In the genomic region with DNA sequence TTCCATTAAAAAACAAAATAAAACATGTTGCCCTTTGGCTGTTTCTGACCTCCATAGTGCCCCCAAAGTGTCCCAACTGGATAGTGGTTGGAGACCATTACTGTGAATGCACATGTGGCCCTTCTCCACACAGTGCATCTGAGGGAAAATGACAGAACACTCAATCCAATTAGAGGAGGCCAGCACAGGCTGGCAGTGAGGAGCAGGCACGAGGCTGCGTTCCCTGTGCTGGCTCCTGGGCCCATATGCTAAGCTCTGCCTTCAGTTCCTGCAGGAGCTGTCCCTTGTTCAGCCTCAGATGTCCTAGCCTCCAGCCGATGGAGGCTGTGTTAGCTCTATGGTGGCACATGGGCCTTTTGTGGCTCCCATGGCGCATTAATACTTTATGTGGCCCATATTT, we compare ENCODE assay signal across 20 cellular contexts. TPM values are rescaled to one million over a fixed set of nuclear protein-coding genes. Genes with fewer than 3 reads are reported as not detected.
A peak's percentile ranks its signal among the peaks of the same experiment; 100 is the strongest.
DNase-seq lines count a peak whose midpoint lies in the region; TF ChIP-seq lines count a peak whose summit lies in the region.
"Had no signal": no experiment of that assay in that cellular context is flagged by ENCODE, and none has a peak within 500 bp of the region (broad histone marks: within the 10 kb centered on the region; RNA-seq: fewer than 3 reads in every experiment).

No MANE protein-coding gene starts in this region.

- H3K36me3 ChIP-seq in WERI-Rb-1 = no peaks in the 10 kb centered on the region

- H3K9me3 ChIP-seq in WERI-Rb-1 (ENCODE audit: severe bottlenecking) = no peaks in the 10 kb centered on the region
- H3K9me3 ChIP-seq: A549 had no signal

- TF ChIP-seq CTCF in WERI-Rb-1 (IDR thresholded peaks at IDR 0.05; ENCODE audit: low read depth, low read length) = no peak

- in situ Hi-C loops in G401 (cut with HindIII; ENCODE audit: low sequenced_read_pairs) = no loop called here

- DNase-seq in G401 (ENCODE audit: low spot score) (peak; percentile 71), NCI-H1694 treated with DMSO at 0.1 percent for 48 hours (lab: John Stamatoyannopoulos, UW) (peak; percentile 40), cerebellum (ENCODE audit: low spot score) (peak; percentile 62), retina (peak; percentile 39), WERI-Rb-1 (no peak), AG08396 (ENCODE audit: low spot score) (no peak), iPS-NIHi11 (ENCODE audit: low spot score) (no peak)
- DNase-seq: CD8-positive, alpha-beta memory T cell; H9; Kasumi-1; MM.1S; NCI-H1092 treated with DMSO at 0.1 percent for 48 hours; NCI-H2107; NCI-H510A; NCI-H774; PC-3; RPMI8226; SHP77 treated with DMSO at 0.1 percent for 48 hours had no signal

- no peak overlapping the region for H3K27ac ChIP-seq in WERI-Rb-1
- H3K27ac ChIP-seq: A549, HL-60 had no signal

- H3K4me3 ChIP-seq in WERI-Rb-1 (ENCODE audit: low read depth, low read length) = no peak overlapping the region
- H3K4me3 ChIP-seq: A549 had no signal

- H3K27me3 ChIP-seq in WERI-Rb-1 (ENCODE audit: insufficient read depth, low read depth, severe bottlenecking) = no peaks in the 10 kb centered on the region

RNA-seq across cellular contexts. Expression of a gene that starts 35.8 kb away (rescaled TPM):
- 24.3 and 34.5 TPM in 2 replicates for total RNA-seq in G401 (2014; rRNA removed; shearing (Covaris generic))
- 17.1 TPM for total RNA-seq in cerebellum

RNA-seq across cellular contexts. Expression of a gene that starts 36.2 kb away (rescaled TPM):
- total RNA-seq in G401 (2014; rRNA removed; shearing (Covaris generic)) = 84.4 and 164 TPM in 2 replicates
- 30.0 TPM for total RNA-seq in cerebellum

Comparison
In these comparisons a context has a peak if more than half of its experiments do, and no peak if none do; other contexts are left out.
1. DNase-seq: peak in G401 (single experiment), NCI-H1694 treated with DMSO at 0.1 percent for 48 hours (single experiment), cerebellum (single experiment) and retina (single experiment); none in WERI-Rb-1 (single experiment), AG08396 (single experiment) and iPS-NIHi11 (single experiment).